ENCODE assay signal across 6 cellular contexts in genomic region chr19:1904385-1905070, GRCh38. TPM values are rescaled to one million over a fixed set of nuclear protein-coding genes. Genes with fewer than 3 reads are reported as not detected.
DNase-seq lines count a peak whose midpoint lies in the region; TF ChIP-seq lines count a peak whose summit lies in the region.

No MANE protein-coding gene starts in this region.

- H3K27me3 ChIP-seq in HUES48 (ENCODE audit: control insufficient read depth, insufficient read depth, low read length) (no peaks in the 10 kb centered on the region), mammary epithelial cell (ENCODE audit: insufficient read depth, low read length) (no peaks in the 10 kb centered on the region), osteoblast (ENCODE audit: insufficient read depth, low read length) (no peaks in the 10 kb centered on the region)

- 38% methylated on average over 8 of the region's 12 CpGs for WGBS in mammary epithelial cell (ENCODE audit: low coverage, missing lambda C conversion rate)

- H4K20me1 ChIP-seq in mammary epithelial cell (ENCODE audit: insufficient read depth, low read length): peaks cover 2% of the 10 kb centered on the region
- H4K20me1 ChIP-seq in osteoblast (ENCODE audit: insufficient read depth, low read length): peaks cover 12% of the 10 kb centered on the region

- H3K79me2 ChIP-seq in mammary epithelial cell (ENCODE audit: insufficient read depth, low read length) (peaks cover 41% of the 10 kb centered on the region), osteoblast (ENCODE audit: insufficient read depth, low read length) (peaks cover 39% of the 10 kb centered on the region)

- peak; percentile 34 for DNase-seq in mammary epithelial cell
- DNase-seq in osteoblast (ENCODE audit: insufficient read length, low spot score, missing footprints): peak; percentile 39
- no peak for DNase-seq in NK-92 treated with Interleukin-12 subunit alpha and Interleukin-12 subunit beta, amount 100 ng/mL, for 24 hours (lab: John Stamatoyannopoulos, UW)
- no peak for DNase-seq in epidermal melanocyte (ENCODE audit: insufficient read length, low spot score)

- peaks cover 2% of the 10 kb centered on the region; the same call in 1 of the 2 replicates for H3K36me3 ChIP-seq in HUES48 (ENCODE audit: control insufficient read depth, insufficient read depth, low read length)
- H3K36me3 ChIP-seq in mammary epithelial cell (ENCODE audit: insufficient read depth, low read length): no peaks in the 10 kb centered on the region
- no peaks in the 10 kb centered on the region for H3K36me3 ChIP-seq in osteoblast (ENCODE audit: insufficient read depth, low read length)

- peak overlapping the region; percentile 84 for H2AFZ ChIP-seq in mammary epithelial cell (ENCODE audit: low read depth, low read length)
- H2AFZ ChIP-seq in osteoblast (ENCODE audit: low read length): peak overlapping the region; percentile 84

- H3K27ac ChIP-seq in HUES48 (ENCODE audit: low read depth, low read length) (peak overlapping the region; percentile 94), mammary epithelial cell (ENCODE audit: insufficient read depth, low read depth, low read length) (peak overlapping the region; percentile 37), osteoblast (ENCODE audit: low read depth, low read length) (peak overlapping the region; percentile 51)

- H3K9me3 ChIP-seq in HUES48 (ENCODE audit: control insufficient read depth, insufficient read depth, low read length) (no peaks in the 10 kb centered on the region), mammary epithelial cell (replicated peaks; ENCODE audit: insufficient read depth, low read length) (no peaks in the 10 kb centered on the region), osteoblast (ENCODE audit: low read depth, low read length) (no peaks in the 10 kb centered on the region)

- no peak for TF ChIP-seq CTCF in GM12875 (IDR thresholded peaks at IDR 0.05; ENCODE audit: borderline replicate concordance, insufficient read depth, low read depth, low read length)
- TF ChIP-seq CTCF in mammary epithelial cell (conservative IDR thresholded peaks at IDR 0.05 in 1 of 2, IDR thresholded peaks at IDR 0.05 in 1 of 2; ENCODE audit: extremely low read depth in 1 of 2, insufficient read depth in 1 of 2, low read depth in 1 of 2, low read length in 2 of 2): no peak
- no peak for TF ChIP-seq CTCF in osteoblast (IDR thresholded peaks at IDR 0.05; ENCODE audit: extremely low read depth, low read depth, low read length)

- H3K4me2 ChIP-seq in mammary epithelial cell (ENCODE audit: insufficient read depth, low read depth, low read length) (peak overlapping the region; percentile 48), osteoblast (ENCODE audit: insufficient read depth, low read length) (peak overlapping the region; percentile 81)

- CTCF ChIA-PET in mammary epithelial cell (lab: Charles Lee; ENCODE audit: low non-redundant PET): no interaction called here

- H3K9ac ChIP-seq in HUES48 (ENCODE audit: low read depth, low read length) (peak overlapping the region; percentile 74), mammary epithelial cell (ENCODE audit: insufficient read depth, low read length) (no peak overlapping the region)

- dilution Hi-C loops in mammary epithelial cell (cut with HindIII; ENCODE audit: low sequenced_read_pairs): no loop called here

- intact Hi-C loops in mammary epithelial cell (cut with micrococcal nuclease): loop anchor here (1.0 to 10.0 kb wide), 3 partner anchors 19 to 250 kb away; partner anchors contain the start of genes ABHD17A and AP3D1

- no TSS peak for BruUV-seq in mammary epithelial cell (replicated peaks; lab: Mats Ljungman, UMichigan)

- H3K4me3 ChIP-seq in GM12875 (ENCODE audit: low read depth, low read length) (peak overlapping the region; percentile 83), HUES48 (ENCODE audit: low read depth, low read length) (peak overlapping the region; percentile 75), mammary epithelial cell (replicated peaks in 1 of 3; ENCODE audit: insufficient read depth in 1 of 3, low read depth in 2 of 3, low read length in 3 of 3) (peak overlapping the region; percentile 17 to 26 (median 21)), osteoblast (ENCODE audit: insufficient read depth, low read length) (peak overlapping the region; percentile 91)

- H3K4me1 ChIP-seq in HUES48 (ENCODE audit: control insufficient read depth, insufficient read depth, low read length) (peaks cover 4% of the 10 kb centered on the region; the same call in 1 of the 2 replicates), mammary epithelial cell (ENCODE audit: insufficient read depth, low read length) (peaks cover 31% of the 10 kb centered on the region), osteoblast (ENCODE audit: insufficient read depth, low read length) (peaks cover 9% of the 10 kb centered on the region)

- in situ Hi-C loops in mammary epithelial cell (cut with MboI; ENCODE audit: low sequenced_read_pairs in 2 of 2): no loop called here

RNA-seq across cellular contexts. Expression of gene ADAT3, which starts 0.7 kb away (rescaled TPM):
- total RNA-seq in mammary epithelial cell (1 to 10 TPM; 3.5 to 7.3 TPM), osteoblast (3.3 and 3.8 TPM in 2 replicates)
- 1.7 TPM for polyA plus RNA-seq in mammary epithelial cell
- not detected for polyA minus RNA-seq in mammary epithelial cell

RNA-seq across cellular contexts. Expression of gene SCAMP4, which starts 0.7 kb away (rescaled TPM):
- total RNA-seq in mammary epithelial cell: 10 to 100 TPM; 70.2 to 76.5 TPM
- 31.7 TPM for polyA plus RNA-seq in mammary epithelial cell
- polyA minus RNA-seq in mammary epithelial cell: 38.7 TPM
- total RNA-seq in osteoblast: 55.7 and 70.6 TPM in 2 replicates

RNA-seq across cellular contexts. Expression of gene ABHD17A, which starts 19.2 kb away (rescaled TPM):
- total RNA-seq in mammary epithelial cell (10 to 100 TPM; 46.2 to 61.5 TPM), osteoblast (49.5 and 52.5 TPM in 2 replicates)
- polyA plus RNA-seq in mammary epithelial cell: 56.8 TPM
- polyA minus RNA-seq in mammary epithelial cell: 7.2 TPM

RNA-seq across cellular contexts. Expression of gene CSNK1G2, which starts 36.4 kb away (rescaled TPM):
- 10 to 100 TPM; 63.5 to 70.8 TPM for total RNA-seq in mammary epithelial cell
- 57.6 TPM for polyA plus RNA-seq in mammary epithelial cell
- polyA minus RNA-seq in mammary epithelial cell: 55.0 TPM
- 68.8 and 70.1 TPM in 2 replicates for total RNA-seq in osteoblast

RNA-seq across cellular contexts. Expression of gene KLF16, which starts 41.1 kb away (rescaled TPM):
- total RNA-seq in mammary epithelial cell: 10 to 100 TPM; 13.7 to 56.2 TPM
- polyA plus RNA-seq in mammary epithelial cell: 11.9 TPM
- polyA minus RNA-seq in mammary epithelial cell: 11.0 TPM
- 6.9 and 11.5 TPM in 2 replicates for total RNA-seq in osteoblast

Comparison
In these comparisons a context has a peak if more than half of its experiments do, and no peak if none do; other contexts are left out.
1. H3K4me3 ChIP-seq: peak in every context shown above with its lines; median percentile 91 in osteoblast; 83 in GM12875; 75 in HUES48; 21 in mammary epithelial cell.
2. H3K27ac ChIP-seq: peak in every context shown above with its lines; median percentile 94 in HUES48; 51 in osteoblast; 37 in mammary epithelial cell.
3. DNase-seq: peak in mammary epithelial cell (single experiment) and osteoblast (single experiment); none in NK-92 treated with Interleukin-12 subunit alpha and Interleukin-12 subunit beta, amount 100 ng/mL, for 24 hours (single experiment) and epidermal melanocyte (single experiment).